ENCODE assay signal across 8 cellular contexts in the genomic region with DNA sequence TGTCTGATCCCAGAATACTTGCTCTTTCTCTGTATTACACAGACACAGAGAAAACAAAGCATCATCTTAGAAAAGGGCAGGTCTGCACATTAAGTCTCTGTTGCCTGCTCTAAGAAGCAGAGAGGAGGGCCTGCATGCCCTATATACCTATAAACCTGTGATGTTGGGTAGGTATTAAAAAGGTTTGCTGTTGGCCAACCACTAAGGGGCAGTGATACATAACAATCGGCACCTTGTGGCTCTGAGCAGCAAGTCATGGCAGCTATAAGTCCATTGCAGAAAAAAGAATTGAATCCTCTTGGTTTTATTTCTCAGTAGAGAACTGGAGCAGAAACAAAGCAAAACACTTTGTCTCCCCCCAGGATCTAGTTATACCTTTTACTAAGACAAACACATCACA.
DNase-seq lines count a peak whose midpoint lies in the region; ATAC-seq and TF ChIP-seq lines count a peak whose summit lies in the region.

No MANE protein-coding gene starts in this region.

- ATAC-seq in GM19035 (IDR thresholded peaks at IDR 0.05; ENCODE audit: unreplicated experiment) (no peak), HG02759 (IDR thresholded peaks at IDR 0.05; ENCODE audit: unreplicated experiment) (no peak), GM21619 (IDR thresholded peaks at IDR 0.05; ENCODE audit: unreplicated experiment) (no peak)

- peak; percentile 51 for TF ChIP-seq CTCF in OCI-LY3 (IDR thresholded peaks at IDR 0.05; ENCODE audit: low read depth, low read length)
- TF ChIP-seq CTCF in fibroblast of mammary gland (conservative IDR thresholded peaks at IDR 0.05; ENCODE audit: control insufficient read depth, insufficient read depth, low read depth, low read length), result peak; percentile 57
- TF ChIP-seq CTCF in progenitor cell of endocrine pancreas (IDR thresholded peaks at IDR 0.05; ENCODE audit: unreplicated experiment), result peak; percentile 64

- no peaks in the 10 kb centered on the region for H3K36me3 ChIP-seq in OCI-LY3 (replicated peaks; ENCODE audit: low read depth, low read length)

- H3K9me3 Mint-ChIP-seq in progenitor cell of endocrine pancreas (ENCODE audit: low read depth), result no peaks in the 10 kb centered on the region

- H3K4me1 ChIP-seq in OCI-LY3 (ENCODE audit: low read length), result no peaks in the 10 kb centered on the region

- H3K27me3 Mint-ChIP-seq in progenitor cell of endocrine pancreas, result no peaks in the 10 kb centered on the region

- no peaks in the 10 kb centered on the region for H3K9me3 ChIP-seq in OCI-LY3 (ENCODE audit: insufficient read depth, low read length)

- H3K4me3 Mint-ChIP-seq in progenitor cell of endocrine pancreas (ENCODE audit: low read depth), result no peak overlapping the region

- peaks cover 2% of the 10 kb centered on the region for H3K4me1 Mint-ChIP-seq in progenitor cell of endocrine pancreas (ENCODE audit: low read depth)

- no peak overlapping the region for H3K9ac ChIP-seq in OCI-LY3 (ENCODE audit: low read length)

- H4K20me1 ChIP-seq in OCI-LY3 (ENCODE audit: insufficient read depth, low read length), result no peaks in the 10 kb centered on the region

- no peaks in the 10 kb centered on the region for H3K36me3 Mint-ChIP-seq in progenitor cell of endocrine pancreas (ENCODE audit: insufficient read depth)

- H3K4me3 ChIP-seq in OCI-LY3 (ENCODE audit: low read length), result no peak overlapping the region
- H3K4me3 ChIP-seq in fibroblast of mammary gland (ENCODE audit: control insufficient read depth, low read depth, low read length), result no peak overlapping the region

- no peak overlapping the region for H3K27ac Mint-ChIP-seq in progenitor cell of endocrine pancreas

- H2AFZ ChIP-seq in OCI-LY3 (ENCODE audit: low read depth, low read length), result no peak overlapping the region

- no peaks in the 10 kb centered on the region for H3K79me2 ChIP-seq in OCI-LY3 (ENCODE audit: low read length)

- DNase-seq in HCEC 1CT (peak; percentile 36), fibroblast of mammary gland (ENCODE audit: low read depth) (peak; percentile 61), progenitor cell of endocrine pancreas (ENCODE audit: low spot score, unreplicated experiment) (peak; percentile 18)
- DNase-seq in activated CD8-positive, alpha-beta memory T cell treated with anti-CD3 and anti-CD28 coated beads, Interleukin-2, amount 50 U/mL, for 4 hours, result no peak

- no peak overlapping the region for H3K4me2 ChIP-seq in OCI-LY3 (ENCODE audit: low read length)

- no peaks in the 10 kb centered on the region for H3K27me3 ChIP-seq in OCI-LY3 (ENCODE audit: low read depth, low read length)

- no peak overlapping the region for H3K27ac ChIP-seq in OCI-LY3 (ENCODE audit: low read length)
